ENCODE assay signal across 15 cellular contexts in the genomic region with DNA sequence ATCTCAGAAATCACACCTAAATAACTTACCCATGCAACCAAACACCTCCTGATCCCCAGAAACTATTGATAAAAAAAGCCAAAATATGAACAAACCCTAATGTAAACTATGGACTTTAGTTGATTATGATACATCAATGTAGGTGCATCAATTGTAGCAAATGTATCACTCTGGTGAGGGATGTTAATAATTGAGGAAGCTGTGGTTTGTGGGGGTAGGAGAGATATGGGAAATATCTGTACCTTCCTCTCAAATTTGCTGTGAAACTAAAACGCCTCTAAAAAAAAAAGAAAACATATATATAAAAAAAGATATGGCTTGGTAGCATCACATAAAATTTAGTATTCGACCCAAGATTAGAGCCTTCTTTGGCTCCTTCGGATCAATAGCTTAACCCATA.
"Had no signal": no experiment of that assay in that cellular context is flagged by ENCODE, and none has a peak within 500 bp of the region (broad histone marks: within the 10 kb centered on the region; RNA-seq: fewer than 3 reads in every experiment).

No MANE protein-coding gene starts in this region.

- DNase-seq: activated CD4-positive, alpha-beta T cell treated with anti-CD3 and anti-CD28 coated beads for 36 hours; activated CD4-positive, alpha-beta T cell treated with anti-CD3 and anti-CD28 coated beads, Interleukin-2, amount 50 U/mL, for 48 hours; activated CD8-positive, alpha-beta memory T cell treated with anti-CD3 and anti-CD28 coated beads, Interleukin-2, amount 50 U/mL, for 48 hours; activated naive CD4-positive, alpha-beta T cell; activated T-cell treated with anti-CD3 and anti-CD28 coated beads, Interleukin-2, amount 50 U/mL, for 4 hours; dorsolateral prefrontal cortex; effector memory CD8-positive, alpha-beta T cell; glutamatergic neuron; immature natural killer cell; kidney glomerular epithelial cell; pancreas; psoas muscle; spleen; stimulated activated CD4-positive, alpha-beta T cell treated with anti-CD3 and anti-CD28 coated beads, Interleukin-4, amount 100 ng/mL, for 1 hour; stimulated activated naive CD4-positive, alpha-beta T cell had no signal
